16 cellular contexts compared by ENCODE assay signal in the genomic region with DNA sequence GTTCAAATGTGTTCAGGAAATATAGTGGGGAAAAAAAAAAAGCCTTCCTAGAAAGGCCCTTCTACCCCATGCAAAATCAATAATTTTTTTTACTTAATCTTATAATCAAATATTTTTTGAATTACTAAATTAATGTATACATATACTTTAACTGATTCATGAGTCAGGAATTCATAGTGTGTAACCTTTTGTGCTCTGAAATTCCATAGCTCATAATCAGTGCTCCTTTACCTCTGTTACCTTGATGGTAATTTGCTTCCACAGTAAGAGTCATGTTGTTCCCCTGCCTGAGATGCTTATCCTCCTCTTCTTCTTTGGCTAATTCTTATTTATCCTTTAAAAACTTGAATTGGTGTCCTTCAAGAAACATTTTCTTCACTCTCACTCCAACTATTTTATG.
"Had no signal": no experiment of that assay in that cellular context is flagged by ENCODE, and none has a peak within 500 bp of the region (broad histone marks: within the 10 kb centered on the region; RNA-seq: fewer than 3 reads in every experiment).

No MANE protein-coding gene starts in this region.

- H3K4me3 ChIP-seq: esophagus muscularis mucosa, skin epidermis, tibial artery, vagina had no signal

- H3K27me3 Mint-ChIP-seq: activated CD4-positive, alpha-beta T cell treated with anti-CD3 and anti-CD28 coated beads, Interleukin-2, amount 10 ng/mL, durations not matched to agents 24 days and 14 days had no signal

- H3K36me3 Mint-ChIP-seq: activated naive CD8-positive, alpha-beta T cell treated with anti-CD3 and anti-CD28 coated beads for 36 hours; natural killer cell had no signal

- H3K4me1 ChIP-seq: esophagus muscularis mucosa, tibial artery, vagina had no signal

- H3K4me3 Mint-ChIP-seq: activated CD4-positive, alpha-beta T cell treated with anti-CD3 and anti-CD28 coated beads, Interleukin-2, amount 10 ng/mL, durations not matched to agents 24 days and 14 days; activated naive CD8-positive, alpha-beta T cell treated with anti-CD3 and anti-CD28 coated beads for 36 hours; endodermal cell; natural killer cell had no signal

- H3K9me3 Mint-ChIP-seq: activated CD4-positive, alpha-beta T cell treated with anti-CD3 and anti-CD28 coated beads, Interleukin-2, amount 10 ng/mL, durations not matched to agents 24 days and 14 days; activated naive CD8-positive, alpha-beta T cell treated with anti-CD3 and anti-CD28 coated beads for 36 hours; endodermal cell had no signal

- H3K27ac ChIP-seq: esophagus muscularis mucosa, skin epidermis, tibial artery, vagina had no signal

- DNase-seq: activated CD4-positive, alpha-beta T cell treated with anti-CD3 and anti-CD28 coated beads, Interleukin-2, amount 10 ng/mL, durations not matched to agents 24 days and 14 days; activated CD4-positive, CD25-positive, alpha-beta regulatory T cell; activated gamma-delta T cell treated with Interleukin-2 at 50 U/mL for 16 hours; activated naive CD8-positive, alpha-beta T cell treated with anti-CD3 and anti-CD28 coated beads for 36 hours; endodermal cell; glutamatergic neuron; hypothalamus; left ventricle myocardium superior; natural killer cell; posterior cingulate gyrus; stimulated activated CD4-positive, alpha-beta T cell treated with anti-CD3 and anti-CD28 coated beads, Interleukin-4, amount 100 ng/mL, for 24 hours; stimulated activated naive CD4-positive, alpha-beta T cell; tibial artery had no signal

- H3K9me3 ChIP-seq: esophagus muscularis mucosa, tibial artery, vagina had no signal

- ATAC-seq: natural killer cell had no signal

- H3K27ac Mint-ChIP-seq: activated CD4-positive, alpha-beta T cell treated with anti-CD3 and anti-CD28 coated beads, Interleukin-2, amount 10 ng/mL, durations not matched to agents 24 days and 14 days; activated naive CD8-positive, alpha-beta T cell treated with anti-CD3 and anti-CD28 coated beads for 36 hours; endodermal cell; natural killer cell had no signal

- H3K27me3 ChIP-seq: esophagus muscularis mucosa, tibial artery, vagina had no signal

- H3K36me3 ChIP-seq: esophagus muscularis mucosa, tibial artery, vagina had no signal

- H3K4me1 Mint-ChIP-seq: activated CD4-positive, alpha-beta T cell treated with anti-CD3 and anti-CD28 coated beads, Interleukin-2, amount 10 ng/mL, durations not matched to agents 24 days and 14 days; activated naive CD8-positive, alpha-beta T cell treated with anti-CD3 and anti-CD28 coated beads for 36 hours; endodermal cell; natural killer cell had no signal
